In the genomic region with DNA sequence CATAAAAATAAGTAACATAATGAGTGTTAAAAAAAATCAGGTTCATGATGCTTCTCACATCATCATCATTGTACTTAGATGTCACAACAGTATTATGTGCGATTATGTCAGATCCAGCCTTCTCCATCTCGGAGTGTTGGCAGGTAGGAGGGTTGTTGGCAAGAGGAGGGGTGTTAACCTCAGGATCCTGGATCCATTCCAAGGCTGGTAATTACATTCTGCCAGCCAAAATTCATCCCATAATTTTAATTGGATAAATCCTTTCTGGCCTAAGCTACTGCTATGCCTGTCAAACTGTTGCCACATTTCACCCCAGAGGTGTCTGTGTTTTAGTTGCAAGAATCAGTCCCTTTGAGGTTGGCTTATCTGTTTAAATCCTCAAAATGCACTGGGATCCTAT, we compare ENCODE assay signal across 15 cellular contexts. TPM values are rescaled to one million over a fixed set of nuclear protein-coding genes. Genes with fewer than 3 reads are reported as not detected.
A peak's percentile ranks its signal among the peaks of the same experiment; 100 is the strongest.
DNase-seq lines count a peak whose midpoint lies in the region; ATAC-seq and TF ChIP-seq lines count a peak whose summit lies in the region.
"Had no signal": no experiment of that assay in that cellular context is flagged by ENCODE, and none has a peak within 500 bp of the region (broad histone marks: within the 10 kb centered on the region; RNA-seq: fewer than 3 reads in every experiment).

No MANE protein-coding gene starts in this region.

- DNase-seq in DMS 273 (lab: John Stamatoyannopoulos, UW; ENCODE audit: unreplicated experiment) = peak; percentile 75
- peak; percentile 98 for DNase-seq in NCI-H1694 treated with DMSO at 0.1 percent for 48 hours (lab: John Stamatoyannopoulos, UW)
- DNase-seq in NCI-H82 treated with DMSO at 0.1 percent for 48 hours (lab: John Stamatoyannopoulos, UW; ENCODE audit: unreplicated experiment) = peak; percentile 95
- no peak for DNase-seq in effector memory CD8-positive, alpha-beta T cell
- no peak for DNase-seq in activated T-helper 1 cell treated with anti-CD3 and anti-CD28 coated beads, Interleukin-12 subunit alpha, Interleukin-12 subunit beta, Interleukin-2, Interleukin-4 antibody, amounts not matched to agents 30 ng/mL and 10 ng/mL and 1 ng/mL, durations not matched to agents 14 hours and 24 hours and 36 hours (ENCODE audit: low spot score)
- DNase-seq: HFFc6; islet precursor cell; RPMI8226; stimulated activated CD4-positive, alpha-beta T cell treated with anti-CD3 and anti-CD28 coated beads, Interleukin-2, amount 100 ng/mL, for 24 hours had no signal

- no peak for TF ChIP-seq CTCF in neural cell (IDR thresholded peaks at IDR 0.05; ENCODE audit: poor library complexity, severe bottlenecking)

- no peak overlapping the region for H3K4me3 ChIP-seq in neural cell (ENCODE audit: low read length)

- no peaks in the 10 kb centered on the region for H3K9me3 Mint-ChIP-seq in effector memory CD8-positive, alpha-beta T cell
- no peaks in the 10 kb centered on the region for H3K9me3 Mint-ChIP-seq in activated T-helper 1 cell treated with anti-CD3 and anti-CD28 coated beads, Interleukin-12 subunit alpha, Interleukin-12 subunit beta, Interleukin-2, Interleukin-4 antibody, amounts not matched to agents 30 ng/mL and 10 ng/mL and 1 ng/mL, durations not matched to agents 14 hours and 24 hours and 36 hours
- H3K9me3 Mint-ChIP-seq: HFFc6, mesothelial cell of epicardium, T-cell had no signal

- no peak overlapping the region for H2AFZ ChIP-seq in neural cell (ENCODE audit: low read depth, low read length)

- no peak overlapping the region for H3K27ac ChIP-seq in neural cell (ENCODE audit: low read length)

- H3K36me3 Mint-ChIP-seq in effector memory CD8-positive, alpha-beta T cell (ENCODE audit: insufficient read depth) = peaks cover 9% of the 10 kb centered on the region
- no peaks in the 10 kb centered on the region for H3K36me3 Mint-ChIP-seq in activated T-helper 1 cell treated with anti-CD3 and anti-CD28 coated beads, Interleukin-12 subunit alpha, Interleukin-12 subunit beta, Interleukin-2, Interleukin-4 antibody, amounts not matched to agents 30 ng/mL and 10 ng/mL and 1 ng/mL, durations not matched to agents 14 hours and 24 hours and 36 hours (ENCODE audit: low read depth)
- H3K36me3 Mint-ChIP-seq: mesothelial cell of epicardium, T-cell had no signal

- H3K9ac ChIP-seq in neural cell (ENCODE audit: low read length) = no peak overlapping the region

- peaks cover 5 to 6% of the 10 kb centered on the region in 2 donors for H3K4me1 Mint-ChIP-seq in effector memory CD8-positive, alpha-beta T cell (ENCODE audit: low read depth in 2 of 2)
- H3K4me1 Mint-ChIP-seq in activated T-helper 1 cell treated with anti-CD3 and anti-CD28 coated beads, Interleukin-12 subunit alpha, Interleukin-12 subunit beta, Interleukin-2, Interleukin-4 antibody, amounts not matched to agents 30 ng/mL and 10 ng/mL and 1 ng/mL, durations not matched to agents 14 hours and 24 hours and 36 hours (ENCODE audit: low read depth) = peaks cover 6% of the 10 kb centered on the region

- H4K20me1 ChIP-seq in neural cell (ENCODE audit: insufficient read depth) = no peaks in the 10 kb centered on the region

- TF ChIP-seq EP300 in neural cell (conservative IDR thresholded peaks at IDR 0.05; ENCODE audit: poor library complexity, severe bottlenecking) = peak; percentile 21

- H3K4me3 Mint-ChIP-seq in effector memory CD8-positive, alpha-beta T cell = no peak overlapping the region
- H3K4me3 Mint-ChIP-seq in activated T-helper 1 cell treated with anti-CD3 and anti-CD28 coated beads, Interleukin-12 subunit alpha, Interleukin-12 subunit beta, Interleukin-2, Interleukin-4 antibody, amounts not matched to agents 30 ng/mL and 10 ng/mL and 1 ng/mL, durations not matched to agents 14 hours and 24 hours and 36 hours = no peak overlapping the region

- no peaks in the 10 kb centered on the region for H3K79me2 ChIP-seq in neural cell (replicated peaks; ENCODE audit: insufficient read depth, low read length)

- H3K27me3 Mint-ChIP-seq in effector memory CD8-positive, alpha-beta T cell = peaks cover 0 to 5% of the 10 kb centered on the region in 2 donors
- H3K27me3 Mint-ChIP-seq in activated T-helper 1 cell treated with anti-CD3 and anti-CD28 coated beads, Interleukin-12 subunit alpha, Interleukin-12 subunit beta, Interleukin-2, Interleukin-4 antibody, amounts not matched to agents 30 ng/mL and 10 ng/mL and 1 ng/mL, durations not matched to agents 14 hours and 24 hours and 36 hours (ENCODE audit: insufficient read depth) = peaks cover 16% of the 10 kb centered on the region

- ATAC-seq in effector memory CD8-positive, alpha-beta T cell (replicated peaks) = no peak
- ATAC-seq in GM18861 (IDR thresholded peaks at IDR 0.05; ENCODE audit: unreplicated experiment) (no peak), HG03159 (IDR thresholded peaks at IDR 0.05; ENCODE audit: unreplicated experiment) (no peak)

- H3K9me2 ChIP-seq in neural cell (ENCODE audit: insufficient read depth, low read length) = no peaks in the 10 kb centered on the region

- H3F3A ChIP-seq in neural cell (ENCODE audit: insufficient read depth, low read length, poor library complexity, severe bottlenecking) = peaks cover 3% of the 10 kb centered on the region

- no peaks in the 10 kb centered on the region for H3K9me3 ChIP-seq in neural cell (ENCODE audit: low read length)
- H3K9me3 ChIP-seq: heart left ventricle had no signal

- intact Hi-C loops in activated T-helper 1 cell treated with anti-CD3 and anti-CD28 coated beads, Interleukin-12 subunit alpha, Interleukin-12 subunit beta, Interleukin-2, Interleukin-4 antibody, amounts not matched to agents 30 ng/mL and 10 ng/mL and 1 ng/mL, durations not matched to agents 14 hours and 24 hours and 36 hours (cut with micrococcal nuclease) = loop anchor here (1.0 to 5.0 kb wide), 3 partner anchors 59 to 1929 kb away; a partner anchor contains a TSS

- no peaks in the 10 kb centered on the region for H3K36me3 ChIP-seq in neural cell (ENCODE audit: insufficient read depth, low read length)
- H3K36me3 ChIP-seq: heart left ventricle had no signal

- no peak for TF ChIP-seq RAD21 in neural cell (conservative IDR thresholded peaks at IDR 0.05)

- H3K27ac Mint-ChIP-seq in effector memory CD8-positive, alpha-beta T cell = no peak overlapping the region
- no peak overlapping the region for H3K27ac Mint-ChIP-seq in activated T-helper 1 cell treated with anti-CD3 and anti-CD28 coated beads, Interleukin-12 subunit alpha, Interleukin-12 subunit beta, Interleukin-2, Interleukin-4 antibody, amounts not matched to agents 30 ng/mL and 10 ng/mL and 1 ng/mL, durations not matched to agents 14 hours and 24 hours and 36 hours
- H3K27ac Mint-ChIP-seq: HFFc6 had no signal

- no peak overlapping the region for H3K4me2 ChIP-seq in neural cell (ENCODE audit: low read length)

- peaks cover 41% of the 10 kb centered on the region for H3K27me3 ChIP-seq in neural cell (ENCODE audit: insufficient read depth, low read depth, low read length)

TF ChIP-seq in neural cell, 6 proteins besides CTCF, POLR2A, EP300 and RAD21:
- TF ChIP-seq POLR2AphosphoS5 (IDR thresholded peaks at IDR 0.05) (peak; percentile 17), SMC3 (conservative IDR thresholded peaks at IDR 0.05; ENCODE audit: poor library complexity) (no peak)

RNA-seq across cellular contexts. Expression of a gene that starts 0.9 kb away (rescaled TPM):
- not detected in 2 replicates for polyA plus RNA-seq in neural cell
- 0.23 TPM in 1 of 2 replicates, not detected in the other for polyA minus RNA-seq in neural cell
- 1.7 and 2.1 TPM in 2 replicates for total RNA-seq in activated T-helper 1 cell treated with anti-CD3 and anti-CD28 coated beads, Interleukin-12 subunit alpha, Interleukin-12 subunit beta, Interleukin-2, Interleukin-4 antibody, amounts not matched to agents 30 ng/mL and 10 ng/mL and 1 ng/mL, durations not matched to agents 14 hours and 24 hours and 36 hours

RNA-seq across cellular contexts. Expression of a gene that starts 59.2 kb away (rescaled TPM):
- polyA plus RNA-seq in neural cell = 13.8 and 17.3 TPM in 2 replicates
- polyA minus RNA-seq in neural cell = 30.2 and 33.0 TPM in 2 replicates
- 16.6 and 18.0 TPM in 2 replicates for total RNA-seq in activated T-helper 1 cell treated with anti-CD3 and anti-CD28 coated beads, Interleukin-12 subunit alpha, Interleukin-12 subunit beta, Interleukin-2, Interleukin-4 antibody, amounts not matched to agents 30 ng/mL and 10 ng/mL and 1 ng/mL, durations not matched to agents 14 hours and 24 hours and 36 hours

Comparison
In these comparisons a context has a peak if more than half of its experiments do, and no peak if none do; other contexts are left out.
1. DNase-seq: peak in DMS 273 (single experiment), NCI-H1694 treated with DMSO at 0.1 percent for 48 hours (single experiment) and NCI-H82 treated with DMSO at 0.1 percent for 48 hours (single experiment); none in effector memory CD8-positive, alpha-beta T cell (0 of 3) and activated T-helper 1 cell treated with anti-CD3 and anti-CD28 coated beads, Interleukin-12 subunit alpha, Interleukin-12 subunit beta, Interleukin-2, Interleukin-4 antibody, amounts not matched to agents 30 ng/mL and 10 ng/mL and 1 ng/mL, durations not matched to agents 14 hours and 24 hours and 36 hours (single experiment).